31 cellular contexts compared by ENCODE assay signal in genomic region chr3:145959457-145960088, GRCh38.
DNase-seq lines count a peak whose midpoint lies in the region; ATAC-seq, FAIRE-seq and TF ChIP-seq lines count a peak whose summit lies in the region.
"Had no signal": no experiment of that assay in that cellular context is flagged by ENCODE, and none has a peak within 500 bp of the region (broad histone marks: within the 10 kb centered on the region; RNA-seq: fewer than 3 reads in every experiment).

No MANE protein-coding gene starts in this region.

- H3K4me3 Mint-ChIP-seq in effector memory CD8-positive, alpha-beta T cell: no peak overlapping the region
- H3K4me3 Mint-ChIP-seq: activated CD8-positive, alpha-beta T cell treated with anti-CD3 and anti-CD28 coated beads for 36 hours; CD4-positive, CD25-positive, alpha-beta regulatory T cell; dendritic cell treated with granulocyte-macrophage colony-stimulating factor and Interleukin-4, amounts not matched to agents 40 ng/mL and 50 ng/mL, for 4 days; naive thymus-derived CD8-positive, alpha-beta T cell; stimulated activated naive CD8-positive, alpha-beta T cell treated with anti-CD3 and anti-CD28 coated beads, Interleukin-15, amount 100 ng/mL, for 72 hours had no signal

- 48% methylated on average over 2 of the region's 2 CpGs for WGBS in GM12878 (ENCODE audit: insufficient coverage, insufficient replicate concordance, low lambda C conversion rate, missing lambda C conversion rate)

- CTCF ChIA-PET in GM12878 (lab: Yijun Ruan, JAX): interaction anchor here (1.6 kb wide), 1 partner anchor 13 kb away, joined by 3 read pairs; no protein-coding TSS in a partner anchor

- no TSS peak for BruUV-seq in GM12878 (replicated peaks; lab: Mats Ljungman, UMichigan)

- H3K79me2 ChIP-seq in ACC112 (ENCODE audit: control insufficient read depth, insufficient read depth, low read length, unreplicated experiment) (no peaks in the 10 kb centered on the region), GM12878 (ENCODE audit: control insufficient read depth, insufficient read depth, low read length) (no peaks in the 10 kb centered on the region)

- H3K4me1 Mint-ChIP-seq in effector memory CD8-positive, alpha-beta T cell (ENCODE audit: low read depth in 2 of 2): no peaks in the 10 kb centered on the region
- H3K4me1 Mint-ChIP-seq: CD4-positive, CD25-positive, alpha-beta regulatory T cell; naive thymus-derived CD8-positive, alpha-beta T cell; stimulated activated naive CD8-positive, alpha-beta T cell treated with anti-CD3 and anti-CD28 coated beads, Interleukin-15, amount 100 ng/mL, for 72 hours had no signal

- no peaks in the 10 kb centered on the region for H3K27me3 ChIP-seq in ACC112 (ENCODE audit: insufficient read depth, low read length)
- no peaks in the 10 kb centered on the region for H3K27me3 ChIP-seq in GM12878 (replicated peaks in 1 of 2; ENCODE audit: control insufficient read depth in 2 of 2, insufficient read depth in 2 of 2, low read length in 1 of 2)
- H3K27me3 ChIP-seq: esophagus squamous epithelium, thyroid gland had no signal

- intact Hi-C loops in GM12878 (cut with micrococcal nuclease; ENCODE audit: unreplicated experiment): no loop called here

- no peak overlapping the region for H3K4me2 ChIP-seq in GM12878 (ENCODE audit: control insufficient read depth, insufficient read depth)

- H3K36me3 ChIP-seq in ACC112 (ENCODE audit: insufficient read depth, low read length) (no peaks in the 10 kb centered on the region), GM12878 (ENCODE audit: control insufficient read depth in 2 of 2, insufficient read depth in 2 of 2, low read length in 1 of 2) (no peaks in the 10 kb centered on the region)
- H3K36me3 ChIP-seq: esophagus squamous epithelium, HAP-1, thyroid gland had no signal

- no peak for TF ChIP-seq RAD21 in GM12878 (IDR thresholded peaks at IDR 0.05; ENCODE audit: insufficient read depth, low read depth, low read length)

- H3K4me1 ChIP-seq in ACC112 (ENCODE audit: control insufficient read depth, insufficient read depth, low read length, unreplicated experiment) (peaks cover 14% of the 10 kb centered on the region), GM12878 (ENCODE audit: control insufficient read depth, insufficient read depth, low read length) (no peaks in the 10 kb centered on the region)
- H3K4me1 ChIP-seq: esophagus squamous epithelium, thyroid gland had no signal

- no peak for TF ChIP-seq POLR2A in GM12878 (IDR thresholded peaks at IDR 0.05; ENCODE audit: low read depth, low read length)

- H2AFZ ChIP-seq in ACC112 (ENCODE audit: low read length, unreplicated experiment) (peak overlapping the region; percentile 91), GM12878 (ENCODE audit: control insufficient read depth, low read depth, low read length) (no peak overlapping the region; the same call in 1 of the 2 replicates)

- no peaks in the 10 kb centered on the region for H3K27me3 Mint-ChIP-seq in effector memory CD8-positive, alpha-beta T cell
- H3K27me3 Mint-ChIP-seq: activated CD8-positive, alpha-beta T cell treated with anti-CD3 and anti-CD28 coated beads for 36 hours; CD4-positive, CD25-positive, alpha-beta regulatory T cell; dendritic cell treated with granulocyte-macrophage colony-stimulating factor and Interleukin-4, amounts not matched to agents 40 ng/mL and 50 ng/mL, for 4 days; naive thymus-derived CD8-positive, alpha-beta T cell; stimulated activated naive CD8-positive, alpha-beta T cell treated with anti-CD3 and anti-CD28 coated beads, Interleukin-15, amount 100 ng/mL, for 72 hours had no signal

- no peak for FAIRE-seq in GM12878 (lab: Jason Lieb, UNC)
- FAIRE-seq: GM12891 had no signal

- ATAC-seq in GM19043 (IDR thresholded peaks at IDR 0.05; ENCODE audit: low read depth, unreplicated experiment) (peak; percentile 49), HG03342 (IDR thresholded peaks at IDR 0.05; ENCODE audit: unreplicated experiment) (peak; percentile 74), GM12878 (peak; percentile 79), GM21529 (IDR thresholded peaks at IDR 0.05; ENCODE audit: unreplicated experiment) (no peak), GM21576 (IDR thresholded peaks at IDR 0.05; ENCODE audit: unreplicated experiment) (no peak)
- ATAC-seq in effector memory CD8-positive, alpha-beta T cell (replicated peaks): no peak
- ATAC-seq: activated CD8-positive, alpha-beta T cell treated with anti-CD3 and anti-CD28 coated beads for 36 hours; activated naive CD4-positive, alpha-beta T cell treated with anti-CD3 and anti-CD28 coated beads, Interleukin-2, amount 50 U/mL, for 72 hours; left ventricle myocardium superior; naive thymus-derived CD8-positive, alpha-beta T cell; stimulated activated naive CD8-positive, alpha-beta T cell treated with anti-CD3 and anti-CD28 coated beads, Interleukin-15, amount 100 ng/mL, for 72 hours had no signal

- H4K20me1 ChIP-seq in GM12878 (ENCODE audit: control insufficient read depth, insufficient read depth): no peaks in the 10 kb centered on the region

- RAD21 ChIA-PET in GM12878 (lab: Charles Lee; ENCODE audit: unreplicated experiment): no interaction called here

- H3K9me3 Mint-ChIP-seq in effector memory CD8-positive, alpha-beta T cell: peaks cover 2 to 7% of the 10 kb centered on the region in 2 donors
- H3K9me3 Mint-ChIP-seq: activated naive CD4-positive, alpha-beta T cell treated with anti-CD3 and anti-CD28 coated beads, Interleukin-2, amount 50 U/mL, for 72 hours; activated T-helper 2 cell treated with anti-CD3 and anti-CD28 coated beads, Interferon-gamma antibody, Interleukin-2, Interleukin-4, amounts not matched to agents 10 μg/mL and 5 μg/mL and 100 μg/mL, durations not matched to agents 14 hours and 24 hours and 36 hours; dendritic cell treated with granulocyte-macrophage colony-stimulating factor and Interleukin-4, amounts not matched to agents 40 ng/mL and 50 ng/mL, for 4 days had no signal

- no peaks in the 10 kb centered on the region for H3K36me3 Mint-ChIP-seq in effector memory CD8-positive, alpha-beta T cell (ENCODE audit: insufficient read depth)
- H3K36me3 Mint-ChIP-seq: CD4-positive, CD25-positive, alpha-beta regulatory T cell; naive thymus-derived CD8-positive, alpha-beta T cell had no signal

- DNase-seq in GM12878 (ENCODE audit: low read depth, low spot score) (no peak), NCI-H69 (lab: John Stamatoyannopoulos, UW) (no peak)
- DNase-seq in effector memory CD8-positive, alpha-beta T cell: no peak
- DNase-seq: 8988T; activated CD4-positive, alpha-beta T cell treated with anti-CD3 and anti-CD28 coated beads for 1 hour; activated CD8-positive, alpha-beta T cell treated with anti-CD3 and anti-CD28 coated beads for 36 hours; CD4-positive, CD25-positive, alpha-beta regulatory T cell; central memory CD4-positive, alpha-beta T cell; esophagus squamous epithelium; glutamatergic neuron; islet precursor cell; left ventricle myocardium superior; midbrain; naive thymus-derived CD8-positive, alpha-beta T cell; NCI-H1105 treated with DMSO at 0.1 percent for 48 hours; NCI-H1930; NCI-H526 treated with DMSO at 0.1 percent for 48 hours; nucleus accumbens; stimulated activated naive CD8-positive, alpha-beta T cell treated with anti-CD3 and anti-CD28 coated beads, Interleukin-15, amount 100 ng/mL, for 72 hours; T-helper 2 cell; thyroid gland had no signal

- no peak overlapping the region for H3K27ac Mint-ChIP-seq in effector memory CD8-positive, alpha-beta T cell
- H3K27ac Mint-ChIP-seq: activated CD8-positive, alpha-beta T cell treated with anti-CD3 and anti-CD28 coated beads for 36 hours; activated naive CD4-positive, alpha-beta T cell treated with anti-CD3 and anti-CD28 coated beads, Interleukin-2, amount 50 U/mL, for 72 hours; activated T-helper 2 cell treated with anti-CD3 and anti-CD28 coated beads, Interferon-gamma antibody, Interleukin-2, Interleukin-4, amounts not matched to agents 10 μg/mL and 5 μg/mL and 100 μg/mL, durations not matched to agents 14 hours and 24 hours and 36 hours; CD4-positive, CD25-positive, alpha-beta regulatory T cell; dendritic cell treated with granulocyte-macrophage colony-stimulating factor and Interleukin-4, amounts not matched to agents 40 ng/mL and 50 ng/mL, for 4 days; naive thymus-derived CD8-positive, alpha-beta T cell; stimulated activated naive CD8-positive, alpha-beta T cell treated with anti-CD3 and anti-CD28 coated beads, Interleukin-15, amount 100 ng/mL, for 72 hours had no signal

- POLR2A ChIA-PET in GM12878 (lab: Charles Lee): no interaction called here

- no peak for TF ChIP-seq CTCF in GM12878 (IDR thresholded peaks at IDR 0.05 in 2 of 3, conservative IDR thresholded peaks at IDR 0.05 in 1 of 3; ENCODE audit: control insufficient read depth in 2 of 3, extremely low read depth in 1 of 3, insufficient read depth in 1 of 3, low read depth in 3 of 3, low read length in 3 of 3)

- SMC1A ChIA-PET in GM12878 (lab: Charles Lee; ENCODE audit: uncharacterized antibody, unreplicated experiment): interaction anchor here (0.8 kb wide), 1 partner anchor 20 kb away, joined by 3 read pairs; no protein-coding TSS in a partner anchor

- TF ChIP-seq EP300 in GM12878 (IDR thresholded peaks at IDR 0.05; ENCODE audit: borderline replicate concordance in 1 of 2, control insufficient read depth in 1 of 2, low read depth in 2 of 2, low read length in 2 of 2): no peak

- H3K27ac ChIP-seq in ACC112 (ENCODE audit: low read depth, low read length): no peak overlapping the region
- H3K27ac ChIP-seq in GM12878 (ENCODE audit: control insufficient read depth, insufficient read depth): no peak overlapping the region
- H3K27ac ChIP-seq: esophagus squamous epithelium, thyroid gland had no signal

- H3K9ac ChIP-seq in GM12878 (ENCODE audit: control insufficient read depth, insufficient read depth, low read length): no peak overlapping the region

- in situ Hi-C loops in GM12878 (cut with MboI): no loop called here

- H3K9me3 ChIP-seq in GM12878 (replicated peaks; ENCODE audit: control insufficient read depth, insufficient read depth, low read length): no peaks in the 10 kb centered on the region
- H3K9me3 ChIP-seq: esophagus squamous epithelium, HAP-1, thyroid gland had no signal

- H3K4me3 ChIP-seq in ACC112 (ENCODE audit: low read depth, low read length) (peak overlapping the region; percentile 67), GM12878 (no peak overlapping the region)
- H3K4me3 ChIP-seq: esophagus squamous epithelium, HAP-1, thyroid gland had no signal

TF ChIP-seq in GM12878, 131 proteins besides CTCF, POLR2A, EP300 and RAD21 (continues in another document):
- no peak for TF ChIP-seq ASH2L (IDR thresholded peaks at IDR 0.05; ENCODE audit: borderline replicate concordance, low read depth)
- TF ChIP-seq CBX5 (IDR thresholded peaks at IDR 0.05; ENCODE audit: low read depth): no peak
- no peak for TF ChIP-seq SMAD1 (IDR thresholded peaks at IDR 0.05; ENCODE audit: low read depth, partially characterized antibody)
- no peak for TF ChIP-seq TCF12 (IDR thresholded peaks at IDR 0.05; ENCODE audit: low read depth, low read length)

Comparison
In these comparisons a context has a peak if more than half of its experiments do, and no peak if none do; other contexts are left out.
1. ATAC-seq: peak in GM19043 (single experiment), HG03342 (single experiment) and GM12878 (single experiment); none in GM21529 (single experiment), GM21576 (single experiment) and effector memory CD8-positive, alpha-beta T cell (single experiment).